In genomic region chr9:2620876-2621677, GRCh38 we compare ENCODE assay signal across 1 cellular context.
TF ChIP-seq lines count a peak whose summit lies in the region.

No MANE protein-coding gene starts in this region.

TF ChIP-seq in HepG2, 621 proteins besides CTCF, POLR2A, EP300 and RAD21 (continued from another document and continues in another):
- TF ChIP-seq TFE3 (CRISPR knock-in tag; IDR thresholded peaks at IDR 0.05) (no peak), PRPF4 (IDR thresholded peaks at IDR 0.05; ENCODE audit: low read depth, low read length, poor library complexity, severe bottlenecking) (no peak), ZFP36L1 (CRISPR knock-in tag; IDR thresholded peaks at IDR 0.05) (no peak), RFXAP (CRISPR knock-in tag; IDR thresholded peaks at IDR 0.05; ENCODE audit: borderline replicate concordance) (no peak; the same call in 1 of the 2 replicates), PHF8 (CRISPR knock-in tag; IDR thresholded peaks at IDR 0.05) (no peak), RARA (CRISPR knock-in tag; IDR thresholded peaks at IDR 0.05) (0 out of 2 replicates have a peak, but pooled peaks have one; percentile 5), MAZ (IDR thresholded peaks at IDR 0.05; ENCODE audit: borderline replicate concordance, low read depth, low read length) (no peak), MAZ (CRISPR knock-in tag; IDR thresholded peaks at IDR 0.05; ENCODE audit: low read depth) (peak; percentile 85), POGZ (CRISPR knock-in tag; IDR thresholded peaks at IDR 0.05) (peak; percentile 52; the same call in 1 of the 2 replicates), PCBP2 (optimal IDR thresholded peaks at IDR 0.05; ENCODE audit: low read depth, low read length, poor library complexity, severe bottlenecking) (no peak), ELF3 (CRISPR knock-in tag; IDR thresholded peaks at IDR 0.05) (peak; percentile 20; the same call in 1 of the 2 replicates), ZNF850 (CRISPR knock-in tag; conservative IDR thresholded peaks at IDR 0.05) (no peak), CCAR2 (optimal IDR thresholded peaks at IDR 0.05; ENCODE audit: low read depth, low read length) (no peak), ZIK1 (CRISPR knock-in tag; IDR thresholded peaks at IDR 0.05; ENCODE audit: borderline replicate concordance, low read depth) (no peak), NFIC (IDR thresholded peaks at IDR 0.05; ENCODE audit: low read length) (no peak), ZNF83 (CRISPR knock-in tag; IDR thresholded peaks at IDR 0.05; ENCODE audit: borderline replicate concordance) (no peak), ZFP82 (CRISPR knock-in tag; IDR thresholded peaks at IDR 0.05; ENCODE audit: borderline replicate concordance) (no peak), ATF6 (CRISPR knock-in tag; conservative IDR thresholded peaks at IDR 0.05) (no peak), ZNF678 (CRISPR knock-in tag; IDR thresholded peaks at IDR 0.05) (0 out of 2 replicates have a peak, but pooled peaks have one; percentile 23), ZNF460 (CRISPR knock-in tag; IDR thresholded peaks at IDR 0.05; ENCODE audit: borderline replicate concordance) (no peak), CENPT (CRISPR knock-in tag; IDR thresholded peaks at IDR 0.05; ENCODE audit: low read depth) (no peak), KDM4B (CRISPR knock-in tag; IDR thresholded peaks at IDR 0.05) (no peak), AHR (CRISPR knock-in tag; IDR thresholded peaks at IDR 0.05) (peak; percentile 43; the same call in 1 of the 2 replicates), MXD3 (CRISPR knock-in tag; IDR thresholded peaks at IDR 0.05) (no peak), ZNF784 (CRISPR knock-in tag; IDR thresholded peaks at IDR 0.05; ENCODE audit: borderline replicate concordance) (0 out of 2 replicates have a peak, but pooled peaks have one; percentile 40), ZGPAT (CRISPR knock-in tag; IDR thresholded peaks at IDR 0.05) (0 out of 2 replicates have a peak, but pooled peaks have one; percentile 40), ZFP36L2 (CRISPR knock-in tag; IDR thresholded peaks at IDR 0.05) (no peak), GABPB1 (CRISPR knock-in tag; IDR thresholded peaks at IDR 0.05) (peak; percentile 71), KDM1A (CRISPR knock-in tag; IDR thresholded peaks at IDR 0.05) (peak; percentile 57; the same call in 1 of the 2 replicates), PHF20 (CRISPR knock-in tag; IDR thresholded peaks at IDR 0.05) (no peak), ZFP90 (CRISPR knock-in tag; IDR thresholded peaks at IDR 0.05; ENCODE audit: borderline replicate concordance) (no peak), ZBTB4 (CRISPR knock-in tag; IDR thresholded peaks at IDR 0.05; ENCODE audit: borderline replicate concordance) (no peak), SALL1 (CRISPR knock-in tag; IDR thresholded peaks at IDR 0.05) (no peak), TAF1 (CRISPR knock-in tag; IDR thresholded peaks at IDR 0.05) (peak; percentile 55; the same call in 1 of the 2 replicates), SATB2 (CRISPR knock-in tag; IDR thresholded peaks at IDR 0.05) (no peak), HDAC1 (CRISPR knock-in tag; IDR thresholded peaks at IDR 0.05) (no peak), NONO (IDR thresholded peaks at IDR 0.05) (no peak), NONO (CRISPR knock-in tag; conservative IDR thresholded peaks at IDR 0.05) (no peak), ZNF530 (CRISPR knock-in tag; IDR thresholded peaks at IDR 0.05; ENCODE audit: low read depth) (no peak), ZNF207 (IDR thresholded peaks at IDR 0.05; ENCODE audit: borderline replicate concordance) (no peak), MXD4 (CRISPR knock-in tag; IDR thresholded peaks at IDR 0.05) (no peak), PRMT3 (CRISPR knock-in tag; IDR thresholded peaks at IDR 0.05; ENCODE audit: borderline replicate concordance, low read depth) (no peak), ZZZ3 (CRISPR knock-in tag; IDR thresholded peaks at IDR 0.05; ENCODE audit: borderline replicate concordance) (no peak), MED1 (CRISPR knock-in tag; IDR thresholded peaks at IDR 0.05) (no peak), ZNF546 (CRISPR knock-in tag; conservative IDR thresholded peaks at IDR 0.05) (no peak), HCFC1 (IDR thresholded peaks at IDR 0.05; ENCODE audit: low read depth, low read length) (no peak), ZNF354B (CRISPR knock-in tag; IDR thresholded peaks at IDR 0.05) (no peak), ZNF18 (CRISPR knock-in tag; IDR thresholded peaks at IDR 0.05; ENCODE audit: insufficient replicate concordance) (no peak), ZNF3 (CRISPR knock-in tag; IDR thresholded peaks at IDR 0.05) (no peak), ZNF503 (CRISPR knock-in tag; IDR thresholded peaks at IDR 0.05) (no peak), ZNF780A (CRISPR knock-in tag; IDR thresholded peaks at IDR 0.05) (no peak), TBX2 (CRISPR knock-in tag; IDR thresholded peaks at IDR 0.05; ENCODE audit: borderline replicate concordance) (no peak), RARG (CRISPR knock-in tag; IDR thresholded peaks at IDR 0.05; ENCODE audit: low read depth) (no peak), ZNF580 (CRISPR knock-in tag; IDR thresholded peaks at IDR 0.05; ENCODE audit: borderline replicate concordance, low read depth) (no peak), U2AF2 (IDR thresholded peaks at IDR 0.05; ENCODE audit: low read depth, low read length) (no peak), PTBP1 (IDR thresholded peaks at IDR 0.05; ENCODE audit: low read depth, low read length, poor library complexity, severe bottlenecking) (peak; percentile 38), SETDB1 (CRISPR knock-in tag; IDR thresholded peaks at IDR 0.05; ENCODE audit: borderline replicate concordance) (no peak), GLMP (CRISPR knock-in tag; IDR thresholded peaks at IDR 0.05; ENCODE audit: borderline replicate concordance) (no peak)
